16 cellular contexts compared by ENCODE assay signal in the genomic region with DNA sequence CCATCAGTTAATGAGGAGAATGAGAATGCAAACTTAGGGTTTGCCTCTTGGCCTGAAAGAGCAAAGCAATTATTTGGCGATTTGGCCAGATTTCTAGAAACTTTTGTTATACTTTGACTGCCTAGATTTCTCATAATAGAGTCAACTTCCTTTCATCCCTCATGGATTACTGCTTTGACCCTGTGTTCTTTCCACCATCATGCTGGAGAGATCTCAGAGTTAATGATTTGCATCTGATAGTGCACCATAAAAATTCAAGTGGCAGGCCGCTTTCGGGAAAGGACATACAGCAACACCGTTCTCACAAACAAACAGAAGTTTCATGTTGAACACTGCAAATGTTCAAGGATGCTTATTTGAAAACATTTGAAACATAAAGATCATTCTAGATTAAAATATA.
DNase-seq lines count a peak whose midpoint lies in the region; ATAC-seq, FAIRE-seq and TF ChIP-seq lines count a peak whose summit lies in the region.
"Had no signal": no experiment of that assay in that cellular context is flagged by ENCODE, and none has a peak within 500 bp of the region (broad histone marks: within the 10 kb centered on the region; RNA-seq: fewer than 3 reads in every experiment).

No MANE protein-coding gene starts in this region.

- TF ChIP-seq CTCF in endothelial cell of umbilical vein (IDR thresholded peaks at IDR 0.05; ENCODE audit: extremely low read depth in 1 of 2, insufficient read depth in 1 of 2, low read depth in 1 of 2, low read length in 2 of 2): no peak

- H3K4me3 ChIP-seq in endothelial cell of umbilical vein (replicated peaks in 1 of 3; ENCODE audit: insufficient read depth in 1 of 3, low read depth in 1 of 3, low read length in 3 of 3): no peak overlapping the region
- H3K4me3 ChIP-seq in subcutaneous abdominal adipose tissue (ENCODE audit: low read depth in 1 of 5, low read length in 5 of 5): no peak overlapping the region
- H3K4me3 ChIP-seq: A549, testis had no signal

- dilution Hi-C loops in endothelial cell of umbilical vein (cut with MboI; ENCODE audit: extremely low pct_ligation_motif_present, low sequenced_read_pairs): no loop called here

- H3K9ac ChIP-seq in endothelial cell of umbilical vein (replicated peaks; ENCODE audit: extremely low read depth, insufficient read depth, low read length) (no peak overlapping the region), subcutaneous abdominal adipose tissue (ENCODE audit: low read length in 5 of 5) (no peak overlapping the region)

- no peaks in the 10 kb centered on the region for H3K9me1 ChIP-seq in endothelial cell of umbilical vein (replicated peaks; ENCODE audit: control insufficient read depth, extremely low read depth, insufficient read depth, low read length)

- no peak for ATAC-seq in GM19395 (IDR thresholded peaks at IDR 0.05; ENCODE audit: unreplicated experiment)
- ATAC-seq: A549; activated CD8-positive, alpha-beta T cell treated with anti-CD3 and anti-CD28 coated beads for 36 hours had no signal

- H3K27me3 ChIP-seq in endothelial cell of umbilical vein (ENCODE audit: control insufficient read depth in 2 of 2, insufficient read depth in 2 of 2, low read length in 2 of 2): no peaks in the 10 kb centered on the region
- no peaks in the 10 kb centered on the region for H3K27me3 ChIP-seq in subcutaneous abdominal adipose tissue (ENCODE audit: control insufficient read depth in 5 of 5, insufficient read depth in 4 of 5, low read length in 5 of 5)
- H3K27me3 ChIP-seq: testis had no signal

- CTCF ChIA-PET in endothelial cell of umbilical vein (lab: Charles Lee): interaction anchor here (1.0 to 1.3 kb wide), 3 partner anchors 19 to 106 kb away, joined by 3 to 4 read pairs (median 4); no protein-coding TSS in a partner anchor

- no peaks in the 10 kb centered on the region for H3K4me1 ChIP-seq in endothelial cell of umbilical vein (ENCODE audit: control insufficient read depth, extremely low read depth, insufficient read depth, low read length)
- H3K4me1 ChIP-seq in subcutaneous abdominal adipose tissue (ENCODE audit: control insufficient read depth in 5 of 5, insufficient read depth in 5 of 5, low read length in 5 of 5): peaks cover 0 to 14% (median 10%) of the 10 kb centered on the region in 5 donors

- no peaks in the 10 kb centered on the region for H3K9me3 Mint-ChIP-seq in activated T-helper 2 cell treated with anti-CD3 and anti-CD28 coated beads, Interferon-gamma antibody, Interleukin-2, Interleukin-4, amounts not matched to agents 10 μg/mL and 5 μg/mL and 100 μg/mL, durations not matched to agents 14 hours and 24 hours and 36 hours
- H3K9me3 Mint-ChIP-seq: activated CD8-positive, alpha-beta T cell treated with anti-CD3 and anti-CD28 coated beads for 36 hours had no signal

- FAIRE-seq in endothelial cell of umbilical vein (lab: Jason Lieb, UNC): no peak

- DNase-seq in DMS79 (lab: John Stamatoyannopoulos, UW) (peak; percentile 5), DMS79 treated with DMSO at 0.1 percent for 48 hours (lab: John Stamatoyannopoulos, UW) (no peak), endothelial cell of umbilical vein (ENCODE audit: low read depth, low spot score) (peak; percentile 28), mucosa of gallbladder (ENCODE audit: low spot score) (peak; percentile 27)
- no peak for DNase-seq in activated CD4-positive, alpha-beta T cell treated with anti-CD3 and anti-CD28 coated beads for 4 hours
- DNase-seq in activated T-helper 2 cell treated with anti-CD3 and anti-CD28 coated beads, Interferon-gamma antibody, Interleukin-2, Interleukin-4, amounts not matched to agents 10 μg/mL and 5 μg/mL and 100 μg/mL, durations not matched to agents 14 hours and 24 hours and 36 hours (ENCODE audit: low spot score): no peak
- DNase-seq: activated CD8-positive, alpha-beta T cell treated with anti-CD3 and anti-CD28 coated beads for 36 hours; glutamatergic neuron; MM.1S; NCI-H187 treated with DMSO at 0.1 percent for 48 hours; NCI-H524 treated with DMSO at 0.1 percent for 48 hours; stimulated activated CD4-positive, alpha-beta T cell treated with anti-CD3 and anti-CD28 coated beads, Interleukin-2, amount 100 ng/mL, for 24 hours; testis had no signal

- H3K9me3 ChIP-seq in endothelial cell of umbilical vein (replicated peaks; ENCODE audit: control insufficient read depth, insufficient read depth, low read length) (no peaks in the 10 kb centered on the region), subcutaneous abdominal adipose tissue (ENCODE audit: control insufficient read depth in 5 of 5, low read length in 5 of 5) (no peaks in the 10 kb centered on the region)
- H3K9me3 ChIP-seq: A549, testis had no signal

- no peak overlapping the region for H3K27ac Mint-ChIP-seq in activated T-helper 2 cell treated with anti-CD3 and anti-CD28 coated beads, Interferon-gamma antibody, Interleukin-2, Interleukin-4, amounts not matched to agents 10 μg/mL and 5 μg/mL and 100 μg/mL, durations not matched to agents 14 hours and 24 hours and 36 hours
- H3K27ac Mint-ChIP-seq: activated CD8-positive, alpha-beta T cell treated with anti-CD3 and anti-CD28 coated beads for 36 hours had no signal

- BruUV-seq in endothelial cell of umbilical vein (replicated peaks; lab: Mats Ljungman, UMichigan): no TSS peak

- H3K79me2 ChIP-seq in endothelial cell of umbilical vein (ENCODE audit: control insufficient read depth, insufficient read depth, low read length): no peaks in the 10 kb centered on the region

- intact Hi-C loops in endothelial cell of umbilical vein (cut with micrococcal nuclease): no loop called here
- intact Hi-C loops in activated T-helper 2 cell treated with anti-CD3 and anti-CD28 coated beads, Interferon-gamma antibody, Interleukin-2, Interleukin-4, amounts not matched to agents 10 μg/mL and 5 μg/mL and 100 μg/mL, durations not matched to agents 14 hours and 24 hours and 36 hours (cut with micrococcal nuclease): no loop called here

- H3K36me3 ChIP-seq in endothelial cell of umbilical vein (ENCODE audit: control insufficient read depth in 2 of 2, extremely low read depth in 1 of 2, insufficient read depth in 2 of 2, low read length in 2 of 2) (no peaks in the 10 kb centered on the region), subcutaneous abdominal adipose tissue (ENCODE audit: control insufficient read depth in 5 of 5, insufficient read depth in 5 of 5, low read length in 5 of 5) (no peaks in the 10 kb centered on the region)

- H3K4me2 ChIP-seq in endothelial cell of umbilical vein (ENCODE audit: insufficient read depth, low read length): no peak overlapping the region
- H3K4me2 ChIP-seq: A549 had no signal

- no peaks in the 10 kb centered on the region for H3K27me3 Mint-ChIP-seq in activated T-helper 2 cell treated with anti-CD3 and anti-CD28 coated beads, Interferon-gamma antibody, Interleukin-2, Interleukin-4, amounts not matched to agents 10 μg/mL and 5 μg/mL and 100 μg/mL, durations not matched to agents 14 hours and 24 hours and 36 hours (ENCODE audit: low read depth)
- H3K27me3 Mint-ChIP-seq: activated CD8-positive, alpha-beta T cell treated with anti-CD3 and anti-CD28 coated beads for 36 hours had no signal

- H3K27ac ChIP-seq in endothelial cell of umbilical vein (ENCODE audit: insufficient read depth, low read depth, low read length): no peak overlapping the region
- H3K27ac ChIP-seq in subcutaneous abdominal adipose tissue (ENCODE audit: low read depth, low read length): peak overlapping the region; percentile 4
- H3K27ac ChIP-seq: A549 had no signal

- H3K4me1 Mint-ChIP-seq in activated T-helper 2 cell treated with anti-CD3 and anti-CD28 coated beads, Interferon-gamma antibody, Interleukin-2, Interleukin-4, amounts not matched to agents 10 μg/mL and 5 μg/mL and 100 μg/mL, durations not matched to agents 14 hours and 24 hours and 36 hours (ENCODE audit: low read depth): peaks cover 10% of the 10 kb centered on the region

- no peak overlapping the region for H3K4me3 Mint-ChIP-seq in activated T-helper 2 cell treated with anti-CD3 and anti-CD28 coated beads, Interferon-gamma antibody, Interleukin-2, Interleukin-4, amounts not matched to agents 10 μg/mL and 5 μg/mL and 100 μg/mL, durations not matched to agents 14 hours and 24 hours and 36 hours (ENCODE audit: low read depth)
- H3K4me3 Mint-ChIP-seq: activated CD8-positive, alpha-beta T cell treated with anti-CD3 and anti-CD28 coated beads for 36 hours had no signal

- POLR2A ChIA-PET in endothelial cell of umbilical vein (lab: Charles Lee): no interaction called here

- H2AFZ ChIP-seq in endothelial cell of umbilical vein (ENCODE audit: low read depth, low read length): no peak overlapping the region

- peaks cover 12% of the 10 kb centered on the region for H3K36me3 Mint-ChIP-seq in activated T-helper 2 cell treated with anti-CD3 and anti-CD28 coated beads, Interferon-gamma antibody, Interleukin-2, Interleukin-4, amounts not matched to agents 10 μg/mL and 5 μg/mL and 100 μg/mL, durations not matched to agents 14 hours and 24 hours and 36 hours (ENCODE audit: low read depth)

- TF ChIP-seq POLR2A in endothelial cell of umbilical vein (IDR thresholded peaks at IDR 0.05; ENCODE audit: low read depth, low read length): no peak

- no peaks in the 10 kb centered on the region for H4K20me1 ChIP-seq in endothelial cell of umbilical vein (replicated peaks; ENCODE audit: control insufficient read depth, extremely low read depth, insufficient read depth, low read length)

TF ChIP-seq in endothelial cell of umbilical vein, 7 proteins besides CTCF, POLR2A, EP300 and RAD21:
- TF ChIP-seq FOS (IDR thresholded peaks at IDR 0.05; ENCODE audit: borderline replicate concordance, insufficient read depth, low read length) (no peak), EZH2 (IDR thresholded peaks at IDR 0.05; ENCODE audit: borderline replicate concordance, low read depth, low read length, severe bottlenecking) (no peak), POLR2AphosphoS5 (IDR thresholded peaks at IDR 0.05; ENCODE audit: insufficient read depth, low read depth, low read length) (no peak), GATA2 (IDR thresholded peaks at IDR 0.05; ENCODE audit: insufficient read depth, insufficient read length, low read depth, low read length) (peak; percentile 60)

Comparison
In these comparisons a context has a peak if more than half of its experiments do, and no peak if none do; other contexts are left out.
1. DNase-seq: peak in DMS79 (single experiment), endothelial cell of umbilical vein (single experiment) and mucosa of gallbladder (single experiment); none in DMS79 treated with DMSO at 0.1 percent for 48 hours (single experiment), activated CD4-positive, alpha-beta T cell treated with anti-CD3 and anti-CD28 coated beads for 4 hours (0 of 2) and activated T-helper 2 cell treated with anti-CD3 and anti-CD28 coated beads, Interferon-gamma antibody, Interleukin-2, Interleukin-4, amounts not matched to agents 10 μg/mL and 5 μg/mL and 100 μg/mL, durations not matched to agents 14 hours and 24 hours and 36 hours (single experiment).